In genomic region chr1:240967070-240967724, GRCh38 we compare ENCODE assay signal across 10 cellular contexts.
DNase-seq lines count a peak whose midpoint lies in the region; ATAC-seq and TF ChIP-seq lines count a peak whose summit lies in the region.
"Had no signal": no experiment of that assay in that cellular context is flagged by ENCODE, and none has a peak within 500 bp of the region (broad histone marks: within the 10 kb centered on the region; RNA-seq: fewer than 3 reads in every experiment).

No MANE protein-coding gene starts in this region.

- no peaks in the 10 kb centered on the region for H3K79me2 ChIP-seq in PC-3 (ENCODE audit: low read length)

- BruUV-seq in PC-3 (replicated peaks; lab: Mats Ljungman, UMichigan) = no TSS peak

- H3K9me3 Mint-ChIP-seq in type B pancreatic cell = no peaks in the 10 kb centered on the region

- H3K36me3 ChIP-seq in PC-3 (ENCODE audit: low read depth, low read length) = no peaks in the 10 kb centered on the region
- H3K36me3 ChIP-seq: BLaER1 treated with 17β-estradiol and CSF1 and Interleukin-3, amounts not matched to agents 10 nM and 100 nM had no signal

- H3K27ac Mint-ChIP-seq in type B pancreatic cell = no peak overlapping the region

- H3K36me3 Mint-ChIP-seq in type B pancreatic cell = no peaks in the 10 kb centered on the region

- no peaks in the 10 kb centered on the region for H3K9me3 ChIP-seq in PC-3 (ENCODE audit: low read length)
- H3K9me3 ChIP-seq: BLaER1 treated with 17β-estradiol and CSF1 and Interleukin-3, amounts not matched to agents 10 nM and 100 nM had no signal

- peaks cover 3% of the 10 kb centered on the region for H3K27me3 Mint-ChIP-seq in type B pancreatic cell

- no peak for TF ChIP-seq POLR2A in erythroblast (IDR thresholded peaks at IDR 0.05; ENCODE audit: low read length)

- H3K4me3 ChIP-seq in PC-3 (ENCODE audit: low read length) (no peak overlapping the region), foreskin fibroblast (ENCODE audit: low read depth in 1 of 2, low read length in 2 of 2) (no peak overlapping the region)
- H3K4me3 ChIP-seq: BLaER1 treated with 17β-estradiol and CSF1 and Interleukin-3, amounts not matched to agents 10 nM and 100 nM had no signal

- H3K27me3 ChIP-seq in PC-3 (ENCODE audit: low read length) = peaks cover 86% of the 10 kb centered on the region
- H3K27me3 ChIP-seq: BLaER1 treated with 17β-estradiol and CSF1 and Interleukin-3, amounts not matched to agents 10 nM and 100 nM had no signal

- DNase-seq in SKM-1 (lab: John Stamatoyannopoulos, UW; ENCODE audit: unreplicated experiment) (peak; percentile 10), SKM-1 treated with dmso at 0.1 percent for 144 hours (lab: John Stamatoyannopoulos, UW; ENCODE audit: unreplicated experiment) (no peak), PC-3 (peak; percentile 84), foreskin fibroblast (peak; percentile 2 to 45), type B pancreatic cell (ENCODE audit: extremely low spot score, unreplicated experiment) (no peak), ureter (ENCODE audit: low spot score) (no peak), erythroblast (lab: John Stamatoyannopoulos, UW) (no peak), HPDE6-E6E7 (ENCODE audit: extremely low spot score) (no peak)
- DNase-seq: activated effector memory CD4-positive, alpha-beta T cell treated with Interleukin-2 at 50 U/mL for 16 hours had no signal

- H3K9me2 ChIP-seq in PC-3 (replicated peaks; ENCODE audit: low read length) = no peaks in the 10 kb centered on the region

- TF ChIP-seq CTCF in PC-3 (conservative IDR thresholded peaks at IDR 0.05; ENCODE audit: low read depth, low read length) = peak; percentile 91
- TF ChIP-seq CTCF in foreskin fibroblast (IDR thresholded peaks at IDR 0.05; ENCODE audit: low read depth, low read length) = no peak
- peak; percentile 60 for TF ChIP-seq CTCF in type B pancreatic cell (conservative IDR thresholded peaks at IDR 0.05)

- H3K4me1 ChIP-seq in PC-3 (ENCODE audit: insufficient read depth, low read length) = peaks cover 10% of the 10 kb centered on the region; the same call in 1 of the 2 replicates

- H4K20me1 ChIP-seq in PC-3 (ENCODE audit: low read length) = no peaks in the 10 kb centered on the region
- H4K20me1 ChIP-seq: BLaER1 treated with 17β-estradiol and CSF1 and Interleukin-3, amounts not matched to agents 10 nM and 100 nM had no signal

- H3K9ac ChIP-seq in PC-3 (ENCODE audit: low read length) = no peak overlapping the region

- H3K27ac ChIP-seq in PC-3 (ENCODE audit: low read length) = no peak overlapping the region
- H3K27ac ChIP-seq: BLaER1 treated with 17β-estradiol and CSF1 and Interleukin-3, amounts not matched to agents 10 nM and 100 nM had no signal

- intact Hi-C loops in PC-3 (cut with micrococcal nuclease) = loop anchor here (1.0 to 5.0 kb wide), 4 partner anchors 441 to 660 kb away; no protein-coding TSS in a partner anchor

- H2AFZ ChIP-seq in PC-3 (ENCODE audit: low read length) = no peak overlapping the region

- ATAC-seq in PC-3 = peak; percentile 60

- H3K4me2 ChIP-seq in PC-3 (ENCODE audit: low read length) = no peak overlapping the region
- H3K4me2 ChIP-seq: BLaER1 treated with 17β-estradiol and CSF1 and Interleukin-3, amounts not matched to agents 10 nM and 100 nM had no signal

- H3K4me3 Mint-ChIP-seq in type B pancreatic cell = no peak overlapping the region

- CTCF ChIA-PET in PC-3 (lab: Charles Lee) = interaction anchor here (0.6 to 0.9 kb wide), 2 partner anchors 12 to 220 kb away, joined by 3 read pairs; no protein-coding TSS in a partner anchor

- POLR2A ChIA-PET in PC-3 (lab: Charles Lee; ENCODE audit: unreplicated experiment) = no interaction called here

- H3F3A ChIP-seq in PC-3 (ENCODE audit: low read length, unreplicated experiment) = no peaks in the 10 kb centered on the region

- no peaks in the 10 kb centered on the region for H3K4me1 Mint-ChIP-seq in type B pancreatic cell (ENCODE audit: unreplicated experiment)

Comparison
In these comparisons a context has a peak if more than half of its experiments do, and no peak if none do; other contexts are left out.
1. DNase-seq: peak in SKM-1 (single experiment), PC-3 (single experiment) and foreskin fibroblast (2 of 2); none in SKM-1 treated with dmso at 0.1 percent for 144 hours (single experiment), type B pancreatic cell (single experiment), ureter (single experiment), erythroblast (0 of 2) and HPDE6-E6E7 (single experiment).